Comparison of ENCODE assay signal across 33 cellular contexts in the genomic region with DNA sequence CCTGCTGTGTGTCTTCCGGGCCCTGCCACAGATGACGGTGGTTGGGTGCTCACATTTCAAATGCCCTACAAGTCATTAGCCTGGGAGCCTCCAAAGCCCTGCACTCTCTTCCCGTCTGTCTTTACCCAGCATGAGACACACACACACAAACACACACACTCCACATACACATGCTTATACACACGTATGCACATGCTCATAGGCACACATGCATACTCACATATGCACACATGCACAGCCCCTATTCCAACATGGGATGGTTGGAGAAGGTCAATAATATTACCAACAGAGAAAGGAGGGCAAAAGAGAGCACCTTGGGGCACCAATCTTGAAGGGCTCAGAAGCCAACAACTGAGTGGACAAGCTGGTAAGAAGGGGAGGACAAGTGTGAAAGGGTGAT. TPM values are rescaled to one million over a fixed set of nuclear protein-coding genes. Genes with fewer than 3 reads are reported as not detected.
"Had no signal": no experiment of that assay in that cellular context is flagged by ENCODE, and none has a peak within 500 bp of the region (broad histone marks: within the 10 kb centered on the region; RNA-seq: fewer than 3 reads in every experiment).

No MANE protein-coding gene starts in this region.

- H3K4me1 ChIP-seq: esophagus squamous epithelium, gastrocnemius medialis, left lung, lower lobe of right lung had no signal

- H3K4me3 ChIP-seq: dorsolateral prefrontal cortex, esophagus squamous epithelium, gastrocnemius medialis, heart right ventricle, left lung, lower lobe of right lung had no signal

- DNase-seq: cortex of kidney; dermis blood vessel endothelial cell; dorsolateral prefrontal cortex; effector CD8-positive, alpha-beta T cell; effector memory CD8-positive, alpha-beta T cell; endodermal cell; erythroblast; esophagus squamous epithelium; foreskin fibroblast; foreskin melanocyte; gastrocnemius medialis; glutamatergic neuron; head of caudate nucleus; heart right ventricle; hippocampal formation; left cardiac atrium; left lung; left ventricle myocardium superior; lower lobe of right lung; mesenchymal stem cell; midbrain; naive thymus-derived CD4-positive, alpha-beta T cell had no signal

- ATAC-seq: effector memory CD8-positive, alpha-beta T cell; esophagus mucosa; gastrocnemius medialis; heart right ventricle; left cardiac atrium; left lung; left ventricle myocardium superior; lower lobe of right lung; naive thymus-derived CD4-positive, alpha-beta T cell had no signal

- H3K27ac ChIP-seq: dorsolateral prefrontal cortex, epithelial cell of prostate, esophagus squamous epithelium, gastrocnemius medialis, heart right ventricle, left lung, lower lobe of right lung had no signal

- H3K27me3 ChIP-seq: gastrocnemius medialis had no signal

- FAIRE-seq: colon, endometrium, islet of Langerhans, keratinocyte had no signal

- H3K9me3 ChIP-seq: esophagus squamous epithelium, gastrocnemius medialis, left lung, lower lobe of right lung had no signal

- H3K36me3 ChIP-seq: esophagus squamous epithelium, gastrocnemius medialis, heart right ventricle, left lung, lower lobe of right lung had no signal

RNA-seq across cellular contexts. Expression of gene SUN3, which starts 19.0 kb away (rescaled TPM):
- total RNA-seq: dermis blood vessel endothelial cell, endodermal cell, esophagus mucosa, esophagus squamous epithelium, gastrocnemius medialis, heart right ventricle, kidney epithelial cell, left cardiac atrium, left lung, left ventricle myocardium superior, lower leg skin, lower lobe of right lung, lung microvascular endothelial cell, mucosa of gallbladder had no signal
- polyA plus RNA-seq: heart right ventricle, keratinocyte had no signal

RNA-seq across cellular contexts. Expression of gene C7orf57, which starts 25.4 kb away (rescaled TPM):
- total RNA-seq: dermis blood vessel endothelial cell, gastrocnemius medialis, kidney epithelial cell, left ventricle myocardium superior, lung microvascular endothelial cell, mononuclear cell, mucosa of gallbladder had no signal
- polyA plus RNA-seq: heart right ventricle had no signal
